Comparison of ENCODE assay signal across 1 cellular context in the genomic region with DNA sequence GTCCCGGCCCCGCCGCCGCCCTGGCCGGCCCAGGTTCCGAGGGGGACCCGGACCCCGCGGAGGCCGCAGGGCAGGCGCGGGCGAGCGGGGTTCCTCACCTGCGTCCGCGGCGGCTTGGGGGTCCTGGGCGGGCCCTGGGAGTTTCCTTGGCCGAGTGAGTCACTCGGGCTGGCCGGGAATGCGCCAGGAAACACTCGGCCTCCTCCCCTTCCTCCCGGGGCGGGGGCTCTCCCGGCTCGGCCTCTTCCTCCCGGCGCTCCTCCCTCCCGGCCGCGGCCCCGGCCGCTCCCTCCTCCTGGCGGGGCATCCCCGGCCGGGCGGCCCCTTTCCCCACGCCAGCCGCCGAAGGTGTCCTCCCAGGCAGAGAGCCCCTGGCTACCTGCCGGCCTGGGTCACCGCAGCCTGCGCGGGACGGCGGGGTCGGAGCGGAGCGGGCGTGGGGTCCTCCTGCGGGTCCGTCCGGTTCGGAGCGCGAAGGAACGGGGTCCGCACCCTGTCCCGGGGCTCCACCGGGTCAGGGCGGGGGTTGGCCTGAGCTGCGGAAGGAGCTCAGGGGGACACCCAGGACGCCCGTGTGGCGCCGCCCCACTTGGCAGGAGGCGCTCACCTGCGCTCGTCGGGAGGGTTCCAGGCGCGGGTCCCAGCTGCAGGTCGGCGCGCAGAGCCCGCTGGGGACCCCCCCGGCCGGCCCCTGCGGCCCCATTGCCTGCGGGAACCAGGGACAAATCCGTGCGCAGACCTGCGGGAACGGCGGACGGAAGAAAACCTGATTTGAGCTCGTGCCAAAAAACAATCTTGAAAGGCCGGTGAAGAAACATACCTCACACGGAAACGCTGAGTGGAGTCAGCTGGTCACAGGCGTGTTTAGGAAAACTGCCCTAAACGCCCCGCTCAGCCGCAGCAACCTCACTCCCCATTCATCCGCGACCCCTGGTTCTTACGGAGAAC.
A peak's percentile ranks its signal among the peaks of the same experiment; 100 is the strongest.
TF ChIP-seq lines count a peak whose summit lies in the region.

Gene CYFIP1, minus strand, starts transcription at position 180 of the 948 bp plus-strand sequence. CDS start 33,083 bp downstream, outside the sequence.

TF ChIP-seq in WTC11, 78 proteins besides CTCF, POLR2A, EP300 and RAD21 (continued from another document):
- TF ChIP-seq, protein P1, sequence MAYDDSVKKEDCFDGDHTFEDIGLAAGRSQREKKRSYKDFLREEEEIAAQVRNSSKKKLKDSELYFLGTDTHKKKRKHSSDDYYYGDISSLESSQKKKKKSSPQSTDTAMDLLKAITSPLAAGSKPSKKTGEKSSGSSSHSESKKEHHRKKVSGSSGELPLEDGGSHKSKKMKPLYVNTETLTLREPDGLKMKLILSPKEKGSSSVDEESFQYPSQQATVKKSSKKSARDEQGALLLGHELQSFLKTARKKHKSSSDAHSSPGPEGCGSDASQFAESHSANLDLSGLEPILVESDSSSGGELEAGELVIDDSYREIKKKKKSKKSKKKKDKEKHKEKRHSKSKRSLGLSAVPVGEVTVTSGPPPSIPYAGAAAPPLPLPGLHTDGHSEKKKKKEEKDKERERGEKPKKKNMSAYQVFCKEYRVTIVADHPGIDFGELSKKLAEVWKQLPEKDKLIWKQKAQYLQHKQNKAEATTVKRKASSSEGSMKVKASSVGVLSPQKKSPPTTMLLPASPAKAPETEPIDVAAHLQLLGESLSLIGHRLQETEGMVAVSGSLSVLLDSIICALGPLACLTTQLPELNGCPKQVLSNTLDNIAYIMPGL (CRISPR knock-in tag; IDR thresholded peaks at IDR 0.05): peak; percentile 77
- no peak for TF ChIP-seq MLX (CRISPR knock-in tag; IDR thresholded peaks at IDR 0.05)
- TF ChIP-seq ATF3 (CRISPR knock-in tag; conservative IDR thresholded peaks at IDR 0.05): no peak
- TF ChIP-seq USF1 (CRISPR knock-in tag; IDR thresholded peaks at IDR 0.05): peak; percentile 18; the same call in 1 of the 2 replicates
- TF ChIP-seq JAZF1 (CRISPR knock-in tag; IDR thresholded peaks at IDR 0.05): no peak
- TF ChIP-seq IRF1 (CRISPR knock-in tag; IDR thresholded peaks at IDR 0.05): 0 out of 2 replicates have a peak, but pooled peaks have one; percentile 18
- TF ChIP-seq ZBTB21 (CRISPR knock-in tag; IDR thresholded peaks at IDR 0.05; ENCODE audit: borderline replicate concordance): no peak
- TF ChIP-seq PRRX2 (CRISPR knock-in tag; IDR thresholded peaks at IDR 0.05): no peak
- no peak for TF ChIP-seq E2F4 (CRISPR knock-in tag; IDR thresholded peaks at IDR 0.05; ENCODE audit: borderline replicate concordance, low read depth)
- no peak for TF ChIP-seq PRDM15 (CRISPR knock-in tag; IDR thresholded peaks at IDR 0.05)
- no peak; the same call in 1 of the 2 replicates for TF ChIP-seq FOXP4 (CRISPR knock-in tag; IDR thresholded peaks at IDR 0.05)
- TF ChIP-seq ARID4B (CRISPR knock-in tag; IDR thresholded peaks at IDR 0.05; ENCODE audit: borderline replicate concordance): peak; percentile 72; the same call in 1 of the 2 replicates
- TF ChIP-seq ZNF263 (CRISPR knock-in tag; IDR thresholded peaks at IDR 0.05; ENCODE audit: low read depth): peak; percentile 96
- no peak for TF ChIP-seq GABPB1 (CRISPR knock-in tag; IDR thresholded peaks at IDR 0.05)
- no peak for TF ChIP-seq ZSCAN18 (CRISPR knock-in tag; IDR thresholded peaks at IDR 0.05)
- no peak for TF ChIP-seq SOX15 (CRISPR knock-in tag; IDR thresholded peaks at IDR 0.05)
- TF ChIP-seq MYBL2 (CRISPR knock-in tag; IDR thresholded peaks at IDR 0.05): no peak; the same call in 1 of the 2 replicates
- 0 out of 2 replicates have a peak, but pooled peaks have one; percentile 8 for TF ChIP-seq SMAD4 (CRISPR knock-in tag; IDR thresholded peaks at IDR 0.05)
- TF ChIP-seq TEAD4 (CRISPR knock-in tag; IDR thresholded peaks at IDR 0.05): no peak
- peak; percentile 51; the same call in 1 of the 2 replicates for TF ChIP-seq ZNF423 (CRISPR knock-in tag; IDR thresholded peaks at IDR 0.05)
